ENCODE assay signal across 21 cellular contexts in the genomic region with DNA sequence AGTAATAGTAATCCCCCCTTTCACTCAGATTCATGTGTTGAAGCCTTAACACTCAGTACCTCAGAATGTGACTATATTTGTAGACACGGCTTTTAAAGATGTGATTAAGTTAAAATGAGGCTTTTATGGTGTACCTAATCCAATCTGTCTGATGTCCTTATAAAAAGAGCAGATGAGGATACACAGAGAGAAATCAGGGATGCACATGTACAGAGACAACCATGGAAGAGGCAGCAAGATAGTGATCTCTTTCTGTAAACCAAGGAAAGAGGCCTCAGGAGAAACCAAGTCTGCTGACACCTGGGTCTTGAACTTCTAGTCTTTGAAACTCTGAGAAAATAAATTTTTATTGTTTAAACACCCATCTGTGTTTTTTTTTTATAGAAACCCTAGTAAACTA.
"Had no signal": no experiment of that assay in that cellular context is flagged by ENCODE, and none has a peak within 500 bp of the region (broad histone marks: within the 10 kb centered on the region; RNA-seq: fewer than 3 reads in every experiment).

No MANE protein-coding gene starts in this region.

- H3K4me3 ChIP-seq: coronary artery, dorsolateral prefrontal cortex, esophagus muscularis mucosa, gastrocnemius medialis, heart right ventricle, left lung, lower lobe of right lung, mucosa of descending colon had no signal

- ATAC-seq: gastrocnemius medialis; heart right ventricle; left cardiac atrium; left lung; left ventricle myocardium superior; lower lobe of right lung; mucosa of descending colon; naive thymus-derived CD8-positive, alpha-beta T cell had no signal

- H3K27me3 ChIP-seq: esophagus muscularis mucosa, gastrocnemius medialis, left lung had no signal

- H3K4me1 ChIP-seq: esophagus muscularis mucosa, gastrocnemius medialis, heart right ventricle, left lung, lower lobe of right lung had no signal

- H3K27ac ChIP-seq: coronary artery, esophagus muscularis mucosa, gastrocnemius medialis, heart right ventricle, left lung, lower lobe of right lung had no signal

- DNase-seq: dermis blood vessel endothelial cell; dorsolateral prefrontal cortex; effector CD4-positive, alpha-beta T cell; effector memory CD4-positive, alpha-beta T cell; foreskin fibroblast; foreskin melanocyte; gastrocnemius medialis; glutamatergic neuron; head of caudate nucleus; heart right ventricle; hippocampal formation; left cardiac atrium; left lung; left ventricle myocardium superior; lower lobe of right lung; mesenchymal stem cell; mucosa of descending colon; naive B cell; naive thymus-derived CD8-positive, alpha-beta T cell had no signal

- H3K9me3 ChIP-seq: lower lobe of right lung, mucosa of descending colon had no signal

- H3K36me3 ChIP-seq: esophagus muscularis mucosa, gastrocnemius medialis, heart right ventricle, left lung, lower lobe of right lung had no signal
